8 cellular contexts compared by ENCODE assay signal in the genomic region with DNA sequence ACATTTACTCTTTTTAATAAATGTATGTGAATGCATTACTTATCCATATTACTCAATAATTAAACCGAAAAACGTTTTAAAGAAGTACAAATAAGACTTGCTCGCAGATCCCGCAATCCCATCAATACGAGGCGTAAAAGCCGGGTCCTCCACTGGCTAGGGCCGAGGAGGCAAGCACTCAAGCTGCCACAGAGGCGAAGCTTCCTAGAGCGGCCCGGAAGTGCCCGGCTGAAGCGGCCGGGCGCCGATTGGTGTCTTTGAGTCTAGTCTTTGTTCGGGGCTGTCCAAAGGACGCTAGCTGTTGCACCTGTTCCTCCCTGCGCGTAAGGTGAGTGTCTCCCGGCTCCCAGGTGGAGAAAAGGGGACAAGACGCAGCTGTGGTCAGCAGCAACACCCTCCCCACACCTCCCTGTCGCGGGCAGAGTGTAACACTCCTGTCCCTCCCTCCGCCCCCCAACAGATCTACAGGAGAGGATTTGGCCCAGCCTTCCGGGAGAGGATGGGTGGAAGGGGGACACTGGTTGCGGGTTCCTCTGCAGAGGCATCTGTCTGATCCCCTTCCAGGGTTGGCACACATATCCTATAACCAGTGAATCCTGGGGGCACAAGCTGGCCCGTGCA. TPM values are rescaled to one million over a fixed set of nuclear protein-coding genes. Genes with fewer than 3 reads are reported as not detected.
A peak's percentile ranks its signal among the peaks of the same experiment; 100 is the strongest.
DNase-seq lines count a peak whose midpoint lies in the region; ATAC-seq and TF ChIP-seq lines count a peak whose summit lies in the region.

Gene ZSCAN16 (plus strand): TSS at position 260 of the 621 bp plus-strand sequence. CDS start 835 bp downstream, outside the sequence.

- POLR2A ChIA-PET in Panc1 (lab: Charles Lee) = interaction anchor here (0.6 kb wide), 1 partner anchor 214 kb away, joined by 4 read pairs; no protein-coding TSS in a partner anchor

- no peaks in the 10 kb centered on the region for H3K27me3 ChIP-seq in Panc1 (ENCODE audit: control insufficient read depth, insufficient read depth, low read length)
- H3K27me3 ChIP-seq in fibroblast of lung (ENCODE audit: control insufficient read depth, insufficient read depth, low read length) = no peaks in the 10 kb centered on the region

- no peaks in the 10 kb centered on the region for H3K9me3 ChIP-seq in Panc1 (ENCODE audit: control insufficient read depth, insufficient read depth, low read depth, low read length)
- no peaks in the 10 kb centered on the region for H3K9me3 ChIP-seq in fibroblast of lung (ENCODE audit: control insufficient read depth, insufficient read depth, low read depth, low read length)

- H3K4me2 ChIP-seq in fibroblast of lung (ENCODE audit: extremely low read depth, insufficient read depth, low read length) = peak within 1 kb of the TSS; percentile 71

- ATAC-seq in GM21717 (IDR thresholded peaks at IDR 0.05; ENCODE audit: unreplicated experiment) = peak; percentile 95
- ATAC-seq in Panc1 = peak; percentile 99
- peak; percentile 83 to 88 for ATAC-seq in naive B cell (ENCODE audit: low read depth in 2 of 2)

- peaks cover 32 to 40% (median 38%) of the 10 kb centered on the region in 3 donors for H3K4me1 Mint-ChIP-seq in naive B cell

- in situ Hi-C loops in Panc1 (cut with HindIII; ENCODE audit: low pct_unique_long_range_greater_than_20kb, low sequenced_read_pairs) = no loop called here

- H3K27me3 Mint-ChIP-seq in naive B cell = no peaks in the 10 kb centered on the region

- DNase-seq in DMS53 (lab: John Stamatoyannopoulos, UW) (peak; percentile 96), KG1 (lab: John Stamatoyannopoulos, UW) (peak; percentile 82), Panc1 (ENCODE audit: low read depth, low spot score) (peak; percentile 50), fibroblast of lung (ENCODE audit: low read depth in 2 of 2) (peak; percentile 85), naive B cell (peak; percentile 72)
- peak; percentile 63 for DNase-seq in activated T-helper 9 cell treated with anti-CD3 and anti-CD28 coated beads, Interleukin-2, amount 50 U/mL, for 16 hours (ENCODE audit: low read depth)
- DNase-seq in stimulated activated naive CD4-positive, alpha-beta T cell treated with Interleukin-2 at 50 U/mL for 16 hours (lab: John Stamatoyannopoulos, UW) = peak; percentile 74

- peaks cover 9% of the 10 kb centered on the region for H3K79me2 ChIP-seq in fibroblast of lung (ENCODE audit: control insufficient read depth, insufficient read depth, low read length)

- peak within 1 kb of the TSS; percentile 70 to 87 for H3K4me3 ChIP-seq in Panc1 (ENCODE audit: low read depth in 2 of 2, low read length in 2 of 2)
- peak within 1 kb of the TSS; percentile 60 to 87 (median 73) for H3K4me3 ChIP-seq in fibroblast of lung (replicated peaks in 1 of 4; ENCODE audit: control extremely low read depth in 1 of 4, insufficient read depth in 1 of 4, low read depth in 3 of 4, low read length in 4 of 4)

- intact Hi-C loops in Panc1 (cut with micrococcal nuclease; ENCODE audit: unreplicated experiment) = no loop called here

- H3K4me3 Mint-ChIP-seq in naive B cell = peak within 1 kb of the TSS; percentile 89 to 98 (median 94)

- TF ChIP-seq CTCF in Panc1 (IDR thresholded peaks at IDR 0.05) (no peak), fibroblast of lung (conservative IDR thresholded peaks at IDR 0.05 in 1 of 2, IDR thresholded peaks at IDR 0.05 in 1 of 2; ENCODE audit: low read depth in 1 of 2, low read length in 2 of 2) (no peak)

- H3K27ac Mint-ChIP-seq in naive B cell = peak within 1 kb of the TSS; percentile 57 to 96 (median 92)

- H3K9me3 Mint-ChIP-seq in naive B cell = no peaks in the 10 kb centered on the region

- H3K4me1 ChIP-seq in Panc1 (ENCODE audit: control insufficient read depth, insufficient read depth, low read length) (peaks cover 15% of the 10 kb centered on the region; the same call in 1 of the 2 replicates), fibroblast of lung (ENCODE audit: control insufficient read depth, extremely low read depth, insufficient read depth, low read length) (no peaks in the 10 kb centered on the region)

- H3K27ac ChIP-seq in Panc1 (ENCODE audit: low read length) (peak within 1 kb of the TSS; percentile 81), fibroblast of lung (ENCODE audit: insufficient read depth, low read length) (peak within 1 kb of the TSS; percentile 60)

- H3K9ac ChIP-seq in fibroblast of lung (ENCODE audit: insufficient read depth, low read length) = peak within 1 kb of the TSS; percentile 60

- peaks cover 14 to 29% of the 10 kb centered on the region in 2 donors for H3K36me3 Mint-ChIP-seq in naive B cell

- H2AFZ ChIP-seq in fibroblast of lung (ENCODE audit: low read length) = peak within 1 kb of the TSS; percentile 98

- CTCF ChIA-PET in Panc1 (lab: Charles Lee) = no interaction called here

- H3K36me3 ChIP-seq in Panc1 (ENCODE audit: control insufficient read depth, insufficient read depth, low read length) (peaks cover 32% of the 10 kb centered on the region), fibroblast of lung (ENCODE audit: control insufficient read depth, insufficient read depth, low read length) (no peaks in the 10 kb centered on the region)

- H4K20me1 ChIP-seq in fibroblast of lung (ENCODE audit: control insufficient read depth, extremely low read depth, insufficient read depth, low read length) = peaks cover 3% of the 10 kb centered on the region

- no TSS peak for BruUV-seq in Panc1 (replicated peaks; lab: Mats Ljungman, UMichigan)

RNA-seq across cellular contexts. Expression of gene ZSCAN16, which starts in this region (rescaled TPM):
- total RNA-seq in Panc1 (2021; ENCODE audit: unreplicated experiment) (5.3 TPM), fibroblast of lung (5.9 and 6.6 TPM in 2 replicates)
- polyA plus RNA-seq in Panc1 (2012; ENCODE audit: insufficient read length) = 3.1 TPM
- polyA plus RNA-seq in fibroblast of lung (2.0 and 2.7 TPM in 2 replicates), naive B cell (ENCODE audit: low read depth in 6 of 6) (10 to 100 TPM; 11.3 to 21.3 (median 14.7) TPM)
- 1.9 and 2.7 TPM in 2 replicates for polyA plus RNA-seq in fibroblast of lung (2012)
- polyA minus RNA-seq in fibroblast of lung (ENCODE audit: low replicate concordance) = 0.93 TPM in 1 of 2 replicates, not detected in the other

Comparison
In these comparisons a context has a peak if more than half of its experiments do, and no peak if none do; other contexts are left out.
1. Peak in every context shown above with its lines: DNase-seq, ATAC-seq, H3K4me3 ChIP-seq and H3K27ac ChIP-seq.